Comparison of ENCODE assay signal across 8 cellular contexts in the genomic region with DNA sequence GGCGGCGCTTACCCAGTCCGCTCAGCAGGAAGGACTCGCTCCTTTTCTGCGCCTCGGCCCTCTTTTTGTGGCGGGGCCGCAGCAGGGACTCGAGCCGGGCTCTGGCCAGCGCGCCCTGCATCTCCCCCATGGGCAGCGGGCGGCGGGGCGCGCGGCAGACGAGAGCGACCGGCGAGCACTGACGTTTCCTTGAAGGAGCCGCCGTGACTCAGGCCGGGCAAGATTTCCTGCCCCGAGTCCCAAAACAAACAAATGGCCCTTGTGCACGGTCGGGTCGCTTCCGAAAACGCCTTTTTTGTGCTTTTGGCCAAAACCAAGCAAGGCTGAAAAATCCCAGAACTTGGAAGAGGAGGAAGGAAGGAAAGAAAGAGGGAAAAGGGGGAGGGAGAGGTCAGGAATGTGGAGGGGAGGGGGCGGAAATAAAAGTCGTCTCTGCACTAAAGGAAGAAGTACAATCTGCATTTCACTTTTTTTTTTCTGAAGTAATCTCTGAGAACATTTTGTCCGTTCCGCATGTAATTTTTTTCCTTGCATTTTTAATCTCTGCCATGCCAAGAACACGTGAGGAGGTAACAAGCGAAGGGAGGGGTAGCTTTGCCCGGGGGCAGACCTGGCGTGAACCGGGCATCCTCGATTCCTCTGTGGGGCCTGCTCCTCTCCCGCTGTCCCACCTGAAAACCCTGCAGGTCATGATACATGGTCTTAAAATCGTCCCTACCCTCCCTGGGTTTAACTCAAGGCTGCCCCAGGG.
A peak's percentile ranks its signal among the peaks of the same experiment; 100 is the strongest.
DNase-seq lines count a peak whose midpoint lies in the region; ATAC-seq, FAIRE-seq and TF ChIP-seq lines count a peak whose summit lies in the region.

No MANE protein-coding gene starts in this region.

- POLR2A ChIA-PET in T-cell (lab: Charles Lee): no interaction called here

- CTCF ChIA-PET in T-cell (lab: Charles Lee): interaction anchor here in 1 of 2 donors (1.2 kb wide), 1 partner anchor 465 kb away, joined by 4 read pairs; no protein-coding TSS in a partner anchor

- DNase-seq in activated gamma-delta T cell treated with Interleukin-2 at 50 U/mL for 16 hours: peak; percentile 36
- DNase-seq in activated gamma-delta T cell (lab: John Stamatoyannopoulos, UW): no peak
- peak in 19 of 34 experiments; percentile 9 to 57 (median 26) for DNase-seq in T-cell
- DNase-seq in cardiac fibroblast (ENCODE audit: low read depth in 2 of 2): peak; percentile 88
- peak; percentile 95 for DNase-seq in kidney
- DNase-seq in stimulated activated CD4-positive, alpha-beta T cell treated with anti-CD3 and anti-CD28 coated beads, Interleukin-12 subunit alpha, Interleukin-12 subunit beta, amount 100 ng/mL, for 4 hours: peak; percentile 43
- no peak for DNase-seq in COR-L47 (lab: John Stamatoyannopoulos, UW)

- intact Hi-C loops in kidney (cut with DNase I): loop anchor here (10.0 kb wide), 2 partner anchors 469 to 649 kb away; no protein-coding TSS in a partner anchor

- no peaks in the 10 kb centered on the region for H3K9me3 Mint-ChIP-seq in T-cell

- H3K36me3 ChIP-seq in kidney (ENCODE audit: control insufficient read depth in 1 of 2, insufficient read depth in 2 of 2, low read length in 2 of 2): peaks cover 19 to 31% of the 10 kb centered on the region in 2 donors

- peak overlapping the region; percentile 36 to 72 for H3K9ac ChIP-seq in kidney (ENCODE audit: low read length in 2 of 2)

- ATAC-seq in HG03280 (IDR thresholded peaks at IDR 0.05; ENCODE audit: unreplicated experiment) (peak; percentile 23), T-cell (replicated peaks in 1 of 4) (peak in 1 of 4 experiments; percentile 1)

- no peak for TF ChIP-seq CTCF in cardiac fibroblast (IDR thresholded peaks at IDR 0.05; ENCODE audit: low read depth, low read length)
- no peak for TF ChIP-seq CTCF in kidney (IDR thresholded peaks at IDR 0.05; ENCODE audit: borderline replicate concordance, extremely low read depth, insufficient read depth)

- peak overlapping the region; percentile 78 to 97 (median 94) for H3K4me3 Mint-ChIP-seq in T-cell

- H3K4me3 ChIP-seq in cardiac fibroblast (replicated peaks in 1 of 2; ENCODE audit: low read depth in 2 of 2, low read length in 2 of 2) (peak overlapping the region; percentile 61 to 76), kidney (ENCODE audit: low read length in 2 of 2) (peak overlapping the region; percentile 69 to 98)

- H3K36me3 Mint-ChIP-seq in T-cell: peaks cover 30% of the 10 kb centered on the region

- peak overlapping the region; percentile 96 to 97 for H3K27ac ChIP-seq in kidney (ENCODE audit: low read depth in 2 of 2, low read length in 2 of 2)

- peak overlapping the region; percentile 84 to 94 for H3K27ac Mint-ChIP-seq in T-cell

- H3K27me3 Mint-ChIP-seq in T-cell: no peaks in the 10 kb centered on the region

- no peak for FAIRE-seq in kidney (lab: Jason Lieb, UNC)

- no peaks in the 10 kb centered on the region for H3K9me3 ChIP-seq in kidney (ENCODE audit: control insufficient read depth in 1 of 2, low read length in 2 of 2)

- peaks cover 65 to 73% (median 65%) of the 10 kb centered on the region in 3 donors for H3K4me1 Mint-ChIP-seq in T-cell

- H3K4me1 ChIP-seq in kidney (ENCODE audit: control insufficient read depth in 1 of 2, insufficient read depth in 1 of 2, low read depth in 1 of 2, low read length in 2 of 2): peaks cover 6 to 8% of the 10 kb centered on the region in 2 donors

Comparison
In these comparisons a context has a peak if more than half of its experiments do, and no peak if none do; other contexts are left out.
1. DNase-seq: peak in activated gamma-delta T cell treated with Interleukin-2 at 50 U/mL for 16 hours (single experiment), T-cell (19 of 34), cardiac fibroblast (2 of 2), kidney (single experiment) and stimulated activated CD4-positive, alpha-beta T cell treated with anti-CD3 and anti-CD28 coated beads, Interleukin-12 subunit alpha, Interleukin-12 subunit beta, amount 100 ng/mL, for 4 hours (single experiment); none in activated gamma-delta T cell (single experiment) and COR-L47 (single experiment).